21 cellular contexts compared by ENCODE assay signal in the genomic region with DNA sequence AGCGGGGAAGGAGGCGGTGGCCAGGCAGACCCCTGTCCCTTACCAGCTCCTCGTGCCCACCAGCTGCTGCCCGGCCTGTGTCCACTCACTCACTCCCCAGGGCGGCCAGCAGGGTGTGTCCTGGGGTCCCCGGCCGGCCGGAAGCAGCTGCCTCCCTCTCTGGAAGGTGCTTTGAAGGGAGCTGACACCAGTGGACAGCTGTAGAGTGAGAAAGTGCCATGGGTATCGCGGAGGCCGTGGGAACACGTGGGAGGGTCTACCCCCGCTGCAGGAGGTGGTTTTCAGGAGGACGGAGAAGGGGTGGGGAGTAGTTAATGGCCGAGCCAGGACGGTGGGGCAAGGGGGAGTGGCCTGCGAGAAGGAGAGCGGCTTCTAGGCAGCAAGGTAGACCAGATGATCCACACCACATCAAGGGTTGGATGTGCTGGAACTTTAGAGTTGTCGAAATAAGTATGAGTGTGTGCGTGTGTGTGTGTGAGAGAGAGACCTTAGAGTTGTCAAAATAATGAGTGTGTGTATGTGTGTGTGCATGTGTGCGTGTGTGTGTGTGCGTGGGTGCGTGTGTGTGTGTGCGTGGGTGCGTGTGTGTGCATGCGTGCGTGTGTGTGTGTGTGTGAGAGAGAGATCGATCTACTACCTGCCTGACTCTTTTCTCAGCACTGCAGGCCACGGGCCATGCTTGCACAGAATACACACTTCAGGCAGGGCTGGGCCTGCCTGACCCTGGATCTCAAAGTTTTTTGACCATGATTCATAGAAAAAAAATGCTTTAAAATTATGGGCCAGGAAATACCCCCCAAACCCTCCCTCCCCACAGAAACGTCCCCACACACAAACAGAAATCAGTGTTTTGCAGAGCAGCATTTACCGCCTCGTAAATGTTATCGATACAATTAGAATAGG. TPM values are rescaled to one million over a fixed set of nuclear protein-coding genes. Genes with fewer than 3 reads are reported as not detected.
DNase-seq lines count a peak whose midpoint lies in the region; ATAC-seq and TF ChIP-seq lines count a peak whose summit lies in the region.
"Had no signal": no experiment of that assay in that cellular context is flagged by ENCODE, and none has a peak within 500 bp of the region (broad histone marks: within the 10 kb centered on the region; RNA-seq: fewer than 3 reads in every experiment).

No MANE protein-coding gene starts in this region.

- peak overlapping the region; percentile 76 for H3K27ac ChIP-seq in RWPE2 (ENCODE audit: poor library complexity, severe bottlenecking)
- H3K27ac ChIP-seq: BLaER1, heart right ventricle, upper lobe of left lung had no signal

- H3K9me3 ChIP-seq in RWPE2 (ENCODE audit: severe bottlenecking): no peaks in the 10 kb centered on the region
- H3K9me3 ChIP-seq in skeletal muscle satellite cell (replicated peaks; ENCODE audit: low read length): no peaks in the 10 kb centered on the region
- H3K9me3 ChIP-seq: BLaER1, heart right ventricle, upper lobe of left lung had no signal

- peak overlapping the region; percentile 54 for H3K4me2 ChIP-seq in skeletal muscle satellite cell (ENCODE audit: low read length)
- H3K4me2 ChIP-seq: smooth muscle cell had no signal

- H3K36me3 ChIP-seq in RWPE2 (ENCODE audit: low read depth): peaks cover 7% of the 10 kb centered on the region
- H3K36me3 ChIP-seq in skeletal muscle satellite cell (ENCODE audit: insufficient read depth, low read length): peaks cover 28% of the 10 kb centered on the region
- H3K36me3 ChIP-seq: BLaER1, heart right ventricle, upper lobe of left lung had no signal

- H3K4me1 ChIP-seq in RWPE2 (ENCODE audit: insufficient read depth, poor library complexity, severe bottlenecking): peaks cover 39% of the 10 kb centered on the region
- H3K4me1 ChIP-seq in skeletal muscle satellite cell (ENCODE audit: control insufficient read depth, insufficient read depth, low read length): peaks cover 22% of the 10 kb centered on the region
- H3K4me1 ChIP-seq: heart right ventricle, upper lobe of left lung had no signal

- peak; percentile 6 for DNase-seq in HCEC 1CT
- DNase-seq in RWPE2 (ENCODE audit: low spot score): peak; percentile 89
- peak; percentile 17 for DNase-seq in glomerular visceral epithelial cell (ENCODE audit: extremely low spot score)
- DNase-seq in stimulated activated CD4-positive, alpha-beta T cell treated with anti-CD3 and anti-CD28 coated beads, Interleukin-2, amount 100 ng/mL, for 24 hours: no peak
- DNase-seq in stimulated activated CD4-positive, alpha-beta T cell treated with anti-CD3 and anti-CD28 coated beads, Interleukin-4, amount 100 ng/mL, for 1 hour: no peak
- DNase-seq: amniotic stem cell; Calu3; cerebellar nuclear complex; effector memory CD4-positive, alpha-beta T cell; heart right ventricle; natural killer cell; NCI-H1930; NCI-H510A; SHP77; T-helper 17 cell had no signal

- H3K9ac ChIP-seq in skeletal muscle satellite cell (ENCODE audit: low read depth, low read length): no peak overlapping the region
- H3K9ac ChIP-seq: BLaER1 had no signal

- no peak for TF ChIP-seq CTCF in RWPE2 (IDR thresholded peaks at IDR 0.05; ENCODE audit: poor library complexity, severe bottlenecking)

- H3K27me3 ChIP-seq in RWPE2 (ENCODE audit: insufficient read depth, poor library complexity, severe bottlenecking): no peaks in the 10 kb centered on the region
- no peaks in the 10 kb centered on the region for H3K27me3 ChIP-seq in skeletal muscle satellite cell (ENCODE audit: control insufficient read depth, insufficient read depth, low read length)
- H3K27me3 ChIP-seq: BLaER1, upper lobe of left lung had no signal

- TF ChIP-seq POLR2A in GM18505 (IDR thresholded peaks at IDR 0.05; ENCODE audit: borderline replicate concordance, extremely low read depth, insufficient read depth, insufficient read length): no peak

- H3K4me3 ChIP-seq in RWPE2 (ENCODE audit: severe bottlenecking): no peak overlapping the region
- H3K4me3 ChIP-seq in skeletal muscle satellite cell (ENCODE audit: low read length): no peak overlapping the region
- H3K4me3 ChIP-seq: BLaER1, heart right ventricle, smooth muscle cell, upper lobe of left lung had no signal

- ATAC-seq in RWPE2 (ENCODE audit: low read depth): peak; percentile 80
- ATAC-seq in GM18505 (IDR thresholded peaks at IDR 0.05; ENCODE audit: unreplicated experiment): no peak
- ATAC-seq: HCT116, heart right ventricle, natural killer cell, T-helper 17 cell had no signal

RNA-seq across cellular contexts. Expression of a gene that starts 43.9 kb away (rescaled TPM):
- total RNA-seq in skeletal muscle satellite cell (2012; rRNA removed): 2.0 and 2.5 TPM in 2 replicates
- total RNA-seq: Calu3 had no signal

Comparison
In these comparisons a context has a peak if more than half of its experiments do, and no peak if none do; other contexts are left out.
1. DNase-seq: peak in HCEC 1CT (single experiment), RWPE2 (single experiment) and glomerular visceral epithelial cell (single experiment); none in stimulated activated CD4-positive, alpha-beta T cell treated with anti-CD3 and anti-CD28 coated beads, Interleukin-2, amount 100 ng/mL, for 24 hours (0 of 2) and stimulated activated CD4-positive, alpha-beta T cell treated with anti-CD3 and anti-CD28 coated beads, Interleukin-4, amount 100 ng/mL, for 1 hour (single experiment).